ENCODE assay signal across 14 cellular contexts in genomic region chr22:36398602-36399472, GRCh38. TPM values are rescaled to one million over a fixed set of nuclear protein-coding genes. Genes with fewer than 3 reads are reported as not detected.
A peak's percentile ranks its signal among the peaks of the same experiment; 100 is the strongest.
DNase-seq lines count a peak whose midpoint lies in the region; ATAC-seq, FAIRE-seq and TF ChIP-seq lines count a peak whose summit lies in the region.
"Had no signal": no experiment of that assay in that cellular context is flagged by ENCODE, and none has a peak within 500 bp of the region (broad histone marks: within the 10 kb centered on the region; RNA-seq: fewer than 3 reads in every experiment).

No MANE protein-coding gene starts in this region.

- H3K4me2 ChIP-seq in H9 (ENCODE audit: insufficient read depth, insufficient read length, low read length) = no peak overlapping the region

- no peak overlapping the region for H2BK15ac ChIP-seq in H9 (ENCODE audit: low read depth, low read length)

- no peak overlapping the region for H2AFZ ChIP-seq in H9 (ENCODE audit: low read length)

- H3K18ac ChIP-seq in H9 (ENCODE audit: insufficient read length, low read depth, low read length) = no peak overlapping the region

- H2BK12ac ChIP-seq in H9 (ENCODE audit: insufficient read length, low read depth, low read length) = no peak overlapping the region

- H3K36me3 ChIP-seq in bronchial epithelial cell (ENCODE audit: control insufficient read depth, insufficient read depth, low read length) = no peaks in the 10 kb centered on the region

- no peak overlapping the region for H2AK5ac ChIP-seq in H9 (ENCODE audit: insufficient read length, low read length)

- H3K9me3 ChIP-seq in H9 (ENCODE audit: control insufficient read depth, low read depth, low read length) = no peaks in the 10 kb centered on the region

- H3T11ph ChIP-seq in H9 (ENCODE audit: low read length) = no peak overlapping the region

- H3K36me3 Mint-ChIP-seq in memory B cell = no peaks in the 10 kb centered on the region
- no peaks in the 10 kb centered on the region for H3K36me3 Mint-ChIP-seq in H9 (ENCODE audit: insufficient read depth in 1 of 3, low read depth in 3 of 3)

- no peak for ATAC-seq in memory B cell (ENCODE audit: low read depth)
- ATAC-seq in HG02798 (IDR thresholded peaks at IDR 0.05; ENCODE audit: poor library complexity, unreplicated experiment) = no peak

- FAIRE-seq in bronchial epithelial cell (lab: Jason Lieb, UNC) = no peak

- H2BK5ac ChIP-seq in H9 (ENCODE audit: insufficient read length, low read length) = no peak overlapping the region

- no peak overlapping the region for H3K4ac ChIP-seq in H9 (ENCODE audit: low read depth, low read length)

- H4K8ac ChIP-seq in H9 (replicated peaks; ENCODE audit: insufficient read length, low read depth, low read length) = no peak overlapping the region

- H4K91ac ChIP-seq in H9 (ENCODE audit: insufficient read length, low read depth, low read length) = no peak overlapping the region

- no peak overlapping the region for H3K4me3 ChIP-seq in AG10803 (ENCODE audit: low read length)
- no peak overlapping the region for H3K4me3 ChIP-seq in bronchial epithelial cell (ENCODE audit: low read depth, low read length)

- H3K9ac ChIP-seq in H9 (ENCODE audit: extremely low read depth, insufficient read length, low read length) = no peak overlapping the region

- H2BK120ac ChIP-seq in H9 (ENCODE audit: low read depth, low read length, poor library complexity, severe bottlenecking) = no peak overlapping the region

- peaks cover 2% of the 10 kb centered on the region; the same call in 1 of the 2 replicates for H3K4me1 ChIP-seq in H9 (ENCODE audit: insufficient read depth, low read length)

- H3K4me1 Mint-ChIP-seq in memory B cell (peaks cover 30% of the 10 kb centered on the region), H9 (peaks cover 20 to 24% of the 10 kb centered on the region in 2 experiments)

- H3K27me3 ChIP-seq in bronchial epithelial cell (ENCODE audit: control insufficient read depth, insufficient read depth, low read length) (no peaks in the 10 kb centered on the region), H9 (ENCODE audit: insufficient read depth, low read length) (no peaks in the 10 kb centered on the region)

- no CpG with 5 or more reads among the region's 10 CpGs for WGBS in H9 (ENCODE audit: extremely low coverage, insufficient read length, low lambda C conversion rate)

- H3K23ac ChIP-seq in H9 (ENCODE audit: insufficient read length, low read depth, low read length) = no peak overlapping the region

- H3K27me3 Mint-ChIP-seq in memory B cell (no peaks in the 10 kb centered on the region), H9 (ENCODE audit: low read depth) (no peaks in the 10 kb centered on the region; the same call in 1 of the 2 replicates)
- H3K27me3 Mint-ChIP-seq: central memory CD8-positive, alpha-beta T cell had no signal

- H3K27ac Mint-ChIP-seq in memory B cell (peak overlapping the region; percentile 17), H9 (no peak overlapping the region; a peak in 1 of 7 replicates)

- H3K56ac ChIP-seq in H9 (ENCODE audit: insufficient read length, low read depth, low read length) = no peak overlapping the region

- H3K79me1 ChIP-seq in H9 (ENCODE audit: insufficient read depth, low read depth, low read length, poor library complexity, severe bottlenecking) = no peaks in the 10 kb centered on the region

- no peaks in the 10 kb centered on the region for H4K20me1 ChIP-seq in H9 (ENCODE audit: control insufficient read depth, insufficient read depth, insufficient read length)

- H3K4me3 Mint-ChIP-seq in memory B cell (no peak overlapping the region), H9 (no peak overlapping the region)
- H3K4me3 Mint-ChIP-seq: central memory CD8-positive, alpha-beta T cell had no signal

- no peak overlapping the region for H4K5ac ChIP-seq in H9 (ENCODE audit: insufficient read length, low read depth, low read length)

- H3K23me2 ChIP-seq in H9 (ENCODE audit: insufficient read length, low read depth, low read length, poor library complexity, severe bottlenecking) = no peaks in the 10 kb centered on the region

- TF ChIP-seq CTCF in AG10803 (conservative IDR thresholded peaks at IDR 0.05; ENCODE audit: low read length) = no peak
- no peak for TF ChIP-seq CTCF in bronchial epithelial cell (IDR thresholded peaks at IDR 0.05; ENCODE audit: insufficient read depth, low read length, severe bottlenecking)
- TF ChIP-seq CTCF in H9 (conservative IDR thresholded peaks at IDR 0.05) = no peak

- no peak overlapping the region for H3K27ac ChIP-seq in H9 (ENCODE audit: insufficient read length, low read depth, low read length)

- DNase-seq in AG10803 (ENCODE audit: low read depth) = peak; percentile 75
- peak; percentile 45 for DNase-seq in HT-29 (ENCODE audit: low spot score)
- peak; percentile 95 for DNase-seq in bronchial epithelial cell (ENCODE audit: low read depth)
- DNase-seq in memory B cell (ENCODE audit: low spot score in 2 of 2) = no peak
- DNase-seq in H9 = no peak
- DNase-seq in pons (ENCODE audit: low spot score) = no peak
- DNase-seq in AML-193 (lab: John Stamatoyannopoulos, UW) = no peak
- DNase-seq: activated CD4-positive, alpha-beta T cell treated with anti-CD3 and anti-CD28 coated beads, Interleukin-2, amount 50 U/mL, for 48 hours; DMS 273 treated with DMSO at 0.1 percent for 48 hours; NCI-H2029; occipital lobe; SIG-M5 had no signal

- no peaks in the 10 kb centered on the region for H3K9me3 Mint-ChIP-seq in memory B cell
- no peaks in the 10 kb centered on the region; a peak in 1 of 5 replicates for H3K9me3 Mint-ChIP-seq in H9
- H3K9me3 Mint-ChIP-seq: central memory CD8-positive, alpha-beta T cell had no signal

- no peak overlapping the region for H2BK20ac ChIP-seq in H9 (ENCODE audit: low read depth, low read length, poor library complexity, severe bottlenecking)

- H3K14ac ChIP-seq in H9 (ENCODE audit: insufficient read depth, low read length) = no peak overlapping the region

- H3K79me2 ChIP-seq in H9 (ENCODE audit: insufficient read depth, low read length) = no peaks in the 10 kb centered on the region

RNA-seq across cellular contexts. Expression of gene MYH9, which starts 11.1 kb away (rescaled TPM):
- total RNA-seq in HT-29 (2014; rRNA removed; shearing (Covaris generic)) = 258 and 259 TPM in 2 replicates
- total RNA-seq in bronchial epithelial cell (378 and 611 TPM in 2 replicates), H9 (2021) (243 and 266 TPM in 2 replicates)

Comparison
In these comparisons a context has a peak if more than half of its experiments do, and no peak if none do; other contexts are left out.
1. DNase-seq: peak in AG10803 (single experiment), HT-29 (single experiment) and bronchial epithelial cell (single experiment); none in memory B cell (0 of 2), H9 (single experiment), pons (single experiment) and AML-193 (0 of 2).